In genomic region chr2:238370482-238371372, GRCh38 we compare ENCODE assay signal across 8 cellular contexts. TPM values are rescaled to one million over a fixed set of nuclear protein-coding genes. Genes with fewer than 3 reads are reported as not detected.
DNase-seq lines count a peak whose midpoint lies in the region; ATAC-seq, FAIRE-seq and TF ChIP-seq lines count a peak whose summit lies in the region.

No MANE protein-coding gene starts in this region.

- H3K4me1 ChIP-seq in endothelial cell of umbilical vein (ENCODE audit: control insufficient read depth, extremely low read depth, insufficient read depth, low read length) (no peaks in the 10 kb centered on the region), thyroid gland (no peaks in the 10 kb centered on the region)

- DNase-seq in ACHN, result peak; percentile 57
- DNase-seq in NCI-H345 (lab: John Stamatoyannopoulos, UW), result peak; percentile 49
- peak; percentile 46 to 59 for DNase-seq in activated CD4-positive, alpha-beta T cell treated with anti-CD3 and anti-CD28 coated beads, Interleukin-2, amount 50 U/mL, for 48 hours
- peak; percentile 55 for DNase-seq in endothelial cell of umbilical vein (ENCODE audit: low read depth, low spot score)
- DNase-seq in nephron progenitor cell, result peak; percentile 61
- peak; percentile 68 to 76 for DNase-seq in thyroid gland

- BruUV-seq in endothelial cell of umbilical vein (replicated peaks; lab: Mats Ljungman, UMichigan), result no TSS peak

- H3K9me1 ChIP-seq in endothelial cell of umbilical vein (replicated peaks; ENCODE audit: control insufficient read depth, extremely low read depth, insufficient read depth, low read length), result no peaks in the 10 kb centered on the region

- POLR2A ChIA-PET in endothelial cell of umbilical vein (lab: Charles Lee), result no interaction called here

- H3K4me3 ChIP-seq in endothelial cell of umbilical vein (replicated peaks in 1 of 3; ENCODE audit: insufficient read depth in 1 of 3, low read depth in 1 of 3, low read length in 3 of 3), result no peak overlapping the region
- H3K4me3 ChIP-seq in thyroid gland (replicated peaks in 1 of 3), result no peak overlapping the region

- peaks cover 28% of the 10 kb centered on the region for H3K9me3 Mint-ChIP-seq in nephron progenitor cell

- CTCF ChIA-PET in endothelial cell of umbilical vein (lab: Charles Lee), result interaction anchor here (0.6 to 5.8 kb wide), 33 partner anchors 9 to 736 kb away, joined by 3 to 104 read pairs (median 4); no protein-coding TSS in a partner anchor

- intact Hi-C loops in endothelial cell of umbilical vein (cut with micrococcal nuclease), result loop anchor here (1.0 to 10.0 kb wide), 2 partner anchors 92 to 224 kb away; no protein-coding TSS in a partner anchor
- intact Hi-C loops in thyroid gland (cut with DNase I), result loop anchor here (5.0 kb wide), 1 partner anchor 87 kb away; no protein-coding TSS in a partner anchor

- H3K27ac ChIP-seq in endothelial cell of umbilical vein (ENCODE audit: insufficient read depth, low read depth, low read length) (no peak overlapping the region), thyroid gland (peak overlapping the region in 1 of 3 donors; percentile 24)

- H3K36me3 Mint-ChIP-seq in nephron progenitor cell (ENCODE audit: low read depth), result peaks cover 35% of the 10 kb centered on the region

- H2AFZ ChIP-seq in endothelial cell of umbilical vein (ENCODE audit: low read depth, low read length), result no peak overlapping the region

- H3K4me3 Mint-ChIP-seq in nephron progenitor cell, result no peak overlapping the region

- H3K4me1 Mint-ChIP-seq in nephron progenitor cell, result peaks cover 19% of the 10 kb centered on the region

- 43 to 49% methylated on average over 15 of the region's 15 CpGs for WGBS in thyroid gland, 2 donors

- H3K36me3 ChIP-seq in endothelial cell of umbilical vein (ENCODE audit: control insufficient read depth in 2 of 2, extremely low read depth in 1 of 2, insufficient read depth in 2 of 2, low read length in 2 of 2), result no peaks in the 10 kb centered on the region
- no peaks in the 10 kb centered on the region for H3K36me3 ChIP-seq in thyroid gland

- H3K27me3 Mint-ChIP-seq in nephron progenitor cell (ENCODE audit: low read depth, poor library complexity), result no peaks in the 10 kb centered on the region

- no peak overlapping the region for H3K27ac Mint-ChIP-seq in nephron progenitor cell

- TF ChIP-seq CTCF in GM12874 (IDR thresholded peaks at IDR 0.05; ENCODE audit: insufficient read depth, low read depth, low read length), result peak; percentile 71
- peak; percentile 77 to 78 for TF ChIP-seq CTCF in endothelial cell of umbilical vein (IDR thresholded peaks at IDR 0.05; ENCODE audit: extremely low read depth in 1 of 2, insufficient read depth in 1 of 2, low read depth in 1 of 2, low read length in 2 of 2)
- peak; percentile 77 for TF ChIP-seq CTCF in nephron progenitor cell (IDR thresholded peaks at IDR 0.05)
- TF ChIP-seq CTCF in thyroid gland (IDR thresholded peaks at IDR 0.05), result peak; percentile 37 to 90 (median 75)

- H4K20me1 ChIP-seq in endothelial cell of umbilical vein (replicated peaks; ENCODE audit: control insufficient read depth, extremely low read depth, insufficient read depth, low read length), result no peaks in the 10 kb centered on the region

- no peaks in the 10 kb centered on the region for H3K9me3 ChIP-seq in endothelial cell of umbilical vein (replicated peaks; ENCODE audit: control insufficient read depth, insufficient read depth, low read length)
- H3K9me3 ChIP-seq in thyroid gland, result no peaks in the 10 kb centered on the region

- no peak overlapping the region for H3K4me2 ChIP-seq in endothelial cell of umbilical vein (ENCODE audit: insufficient read depth, low read length)

- H3K27me3 ChIP-seq in endothelial cell of umbilical vein (ENCODE audit: control insufficient read depth in 2 of 2, insufficient read depth in 2 of 2, low read length in 2 of 2) (no peaks in the 10 kb centered on the region), thyroid gland (no peaks in the 10 kb centered on the region)

- no peaks in the 10 kb centered on the region for H3K79me2 ChIP-seq in endothelial cell of umbilical vein (ENCODE audit: control insufficient read depth, insufficient read depth, low read length)

- no peak overlapping the region for H3K9ac ChIP-seq in endothelial cell of umbilical vein (replicated peaks; ENCODE audit: extremely low read depth, insufficient read depth, low read length)

- in situ Hi-C loops in ACHN (cut with HindIII; ENCODE audit: low pct_ligation_motif_present, low pct_unique_long_range_greater_than_20kb, low sequenced_read_pairs), result no loop called here

- TF ChIP-seq POLR2A in endothelial cell of umbilical vein (IDR thresholded peaks at IDR 0.05; ENCODE audit: low read depth, low read length), result no peak
- no peak for TF ChIP-seq POLR2A in thyroid gland (IDR thresholded peaks at IDR 0.05)

- no peak for ATAC-seq in HG03571 (IDR thresholded peaks at IDR 0.05; ENCODE audit: unreplicated experiment)

- peak; percentile 71 for FAIRE-seq in endothelial cell of umbilical vein (lab: Jason Lieb, UNC)

- dilution Hi-C loops in endothelial cell of umbilical vein (cut with MboI; ENCODE audit: extremely low pct_ligation_motif_present, low sequenced_read_pairs), result loop anchor here (25.0 kb wide), 1 partner anchor 92 kb away; no protein-coding TSS in a partner anchor

TF ChIP-seq in endothelial cell of umbilical vein, 7 proteins besides CTCF, POLR2A, EP300 and RAD21:
- TF ChIP-seq FOS (IDR thresholded peaks at IDR 0.05; ENCODE audit: borderline replicate concordance, insufficient read depth, low read length) (no peak), GATA2 (IDR thresholded peaks at IDR 0.05; ENCODE audit: insufficient read depth, insufficient read length, low read depth, low read length) (no peak), POLR2AphosphoS5 (IDR thresholded peaks at IDR 0.05; ENCODE audit: insufficient read depth, low read depth, low read length) (no peak), MAX (IDR thresholded peaks at IDR 0.05; ENCODE audit: insufficient read depth, insufficient read length) (no peak), MYC (IDR thresholded peaks at IDR 0.05; ENCODE audit: low read depth, low read length) (no peak), JUN (IDR thresholded peaks at IDR 0.05; ENCODE audit: borderline replicate concordance, insufficient read depth, insufficient read length, low read depth) (no peak), EZH2 (IDR thresholded peaks at IDR 0.05; ENCODE audit: borderline replicate concordance, low read depth, low read length, severe bottlenecking) (no peak)
TF ChIP-seq in endothelial cell of umbilical vein: peak in this region for 0.

RNA-seq across cellular contexts. Expression of gene TRAF3IP1, which starts 50.4 kb away (rescaled TPM):
- total RNA-seq in endothelial cell of umbilical vein (15.0 and 15.9 TPM in 2 replicates), thyroid gland (10 to 100 TPM; 19.5 to 24.7 (median 22.2) TPM)
- 2.1 and 3.4 TPM in 2 replicates for polyA plus RNA-seq in endothelial cell of umbilical vein
- polyA plus RNA-seq in endothelial cell of umbilical vein (2011; cell fraction: cytosol; rRNA removed), result 5.9 and 7.1 TPM in 2 replicates
- polyA plus RNA-seq in endothelial cell of umbilical vein (2011; cell fraction: nucleus; rRNA removed), result 7.8 and 9.8 TPM in 2 replicates
- polyA plus RNA-seq in endothelial cell of umbilical vein (2012), result 11.9 and 12.9 TPM in 2 replicates
- polyA minus RNA-seq in endothelial cell of umbilical vein, result 4.5 and 7.2 TPM in 2 replicates
- 3.9 TPM for polyA minus RNA-seq in endothelial cell of umbilical vein (2011; cell fraction: cytosol; rRNA and poly(A)+ RNA removed)
- 4.9 and 5.8 TPM in 2 replicates for polyA minus RNA-seq in endothelial cell of umbilical vein (2011; cell fraction: nucleus; rRNA and poly(A)+ RNA removed)

RNA-seq across cellular contexts. Expression of gene ASB1, which starts 56.0 kb away (rescaled TPM):
- total RNA-seq in endothelial cell of umbilical vein (16.2 and 16.7 TPM in 2 replicates), thyroid gland (10 to 100 TPM; 12.4 to 19.5 (median 15.6) TPM)
- polyA plus RNA-seq in endothelial cell of umbilical vein, result 12.3 and 12.9 TPM in 2 replicates
- 10.0 and 12.8 TPM in 2 replicates for polyA plus RNA-seq in endothelial cell of umbilical vein (2011; cell fraction: cytosol; rRNA removed)
- polyA plus RNA-seq in endothelial cell of umbilical vein (2011; cell fraction: nucleus; rRNA removed), result 20.4 and 29.6 TPM in 2 replicates
- 15.9 and 20.9 TPM in 2 replicates for polyA plus RNA-seq in endothelial cell of umbilical vein (2012)
- 18.1 and 19.0 TPM in 2 replicates for polyA minus RNA-seq in endothelial cell of umbilical vein
- 7.8 TPM for polyA minus RNA-seq in endothelial cell of umbilical vein (2011; cell fraction: cytosol; rRNA and poly(A)+ RNA removed)
- polyA minus RNA-seq in endothelial cell of umbilical vein (2011; cell fraction: nucleus; rRNA and poly(A)+ RNA removed), result 7.3 and 10.1 TPM in 2 replicates
